In genomic region chr7:17526621-17527020, GRCh38 we compare ENCODE assay signal across 25 cellular contexts.
"Had no signal": no experiment of that assay in that cellular context is flagged by ENCODE, and none has a peak within 500 bp of the region (broad histone marks: within the 10 kb centered on the region; RNA-seq: fewer than 3 reads in every experiment).

No MANE protein-coding gene starts in this region.

- H3K9me3 ChIP-seq: colonic mucosa, gastrocnemius medialis, sigmoid colon, upper lobe of left lung had no signal

- H2AFZ ChIP-seq: neural progenitor cell had no signal

- H3K4me1 Mint-ChIP-seq: activated naive CD4-positive, alpha-beta T cell treated with anti-CD3 and anti-CD28 coated beads, Interleukin-2, amount 50 U/mL, for 24 hours; brain; central memory CD8-positive, alpha-beta T cell; endodermal cell had no signal

- H3K4me3 Mint-ChIP-seq: activated CD8-positive, alpha-beta T cell treated with anti-CD3 and anti-CD28 coated beads, Interleukin-2, amount 10 ng/mL, durations not matched to agents 7 days and 5 days; activated naive CD4-positive, alpha-beta T cell treated with anti-CD3 and anti-CD28 coated beads, Interleukin-2, amount 50 U/mL, for 24 hours; activated T-helper 1 cell treated with anti-CD3 and anti-CD28 coated beads, Interleukin-12 subunit alpha, Interleukin-12 subunit beta, Interleukin-2, Interleukin-4 antibody, amounts not matched to agents 30 ng/mL and 10 ng/mL and 1 ng/mL, durations not matched to agents 14 hours and 24 hours and 36 hours; brain; central memory CD8-positive, alpha-beta T cell; endodermal cell; naive thymus-derived CD4-positive, alpha-beta T cell; neural progenitor cell; T-cell had no signal

- H3K27ac Mint-ChIP-seq: activated CD8-positive, alpha-beta T cell treated with anti-CD3 and anti-CD28 coated beads, Interleukin-2, amount 10 ng/mL, durations not matched to agents 7 days and 5 days; activated naive CD4-positive, alpha-beta T cell treated with anti-CD3 and anti-CD28 coated beads, Interleukin-2, amount 50 U/mL, for 24 hours; activated T-helper 1 cell treated with anti-CD3 and anti-CD28 coated beads, Interleukin-12 subunit alpha, Interleukin-12 subunit beta, Interleukin-2, Interleukin-4 antibody, amounts not matched to agents 30 ng/mL and 10 ng/mL and 1 ng/mL, durations not matched to agents 14 hours and 24 hours and 36 hours; brain; endodermal cell; naive thymus-derived CD4-positive, alpha-beta T cell; neural progenitor cell; progenitor cell of endocrine pancreas; T-cell had no signal

- H3K4me1 ChIP-seq: colonic mucosa, neural progenitor cell had no signal

- H3K36me3 Mint-ChIP-seq: activated naive CD4-positive, alpha-beta T cell treated with anti-CD3 and anti-CD28 coated beads, Interleukin-2, amount 50 U/mL, for 24 hours; brain; naive thymus-derived CD4-positive, alpha-beta T cell; neural progenitor cell; T-cell had no signal

- ATAC-seq: activated CD8-positive, alpha-beta T cell treated with anti-CD3 and anti-CD28 coated beads, Interleukin-2, amount 10 ng/mL, durations not matched to agents 7 days and 5 days; gastrocnemius medialis; naive thymus-derived CD4-positive, alpha-beta T cell; SK-N-SH treated with all-trans-retinoic acid at 6 μM for 48 hours; T-cell had no signal

- H3K9ac ChIP-seq: neural progenitor cell had no signal

- H3K27me3 ChIP-seq: colonic mucosa, gastrocnemius medialis, neural progenitor cell, sigmoid colon, upper lobe of left lung had no signal

- H3K4me3 ChIP-seq: colonic mucosa, gastrocnemius medialis, lung, neural progenitor cell, sigmoid colon, upper lobe of left lung had no signal

- H3K9me3 Mint-ChIP-seq: activated naive CD4-positive, alpha-beta T cell treated with anti-CD3 and anti-CD28 coated beads, Interleukin-2, amount 50 U/mL, for 24 hours; activated T-helper 1 cell treated with anti-CD3 and anti-CD28 coated beads, Interleukin-12 subunit alpha, Interleukin-12 subunit beta, Interleukin-2, Interleukin-4 antibody, amounts not matched to agents 30 ng/mL and 10 ng/mL and 1 ng/mL, durations not matched to agents 14 hours and 24 hours and 36 hours; brain; central memory CD8-positive, alpha-beta T cell; endodermal cell; neural progenitor cell; T-cell had no signal

- H3K27ac ChIP-seq: colonic mucosa, gastrocnemius medialis, neural progenitor cell, sigmoid colon, upper lobe of left lung had no signal

- H3K36me3 ChIP-seq: colonic mucosa, gastrocnemius medialis, neural progenitor cell, sigmoid colon, upper lobe of left lung had no signal

- H3K4me2 ChIP-seq: neural progenitor cell had no signal

- DNase-seq: activated CD4-positive, alpha-beta T cell treated with anti-CD3 and anti-CD28 coated beads for 1 hour; activated CD4-positive, alpha-beta T cell treated with anti-CD3 and anti-CD28 coated beads, Interleukin-2, amount 50 U/mL, for 1 hour; activated CD8-positive, alpha-beta T cell treated with anti-CD3 and anti-CD28 coated beads, Interleukin-2, amount 10 ng/mL, durations not matched to agents 7 days and 5 days; activated gamma-delta T cell treated with Interleukin-2 at 50 U/mL for 16 hours; anterior cingulate cortex; colonic mucosa; endodermal cell; gastrocnemius medialis; head of caudate nucleus; hypothalamus; naive thymus-derived CD4-positive, alpha-beta T cell; retina; sigmoid colon; stimulated activated CD4-positive, alpha-beta T cell treated with anti-CD3 and anti-CD28 coated beads, Interleukin-4, amount 100 ng/mL, for 1 hour; stimulated activated naive CD4-positive, alpha-beta T cell treated with Interleukin-2 at 50 U/mL for 16 hours; T-cell; upper lobe of left lung had no signal
